ENCODE assay signal across 15 cellular contexts in the genomic region with DNA sequence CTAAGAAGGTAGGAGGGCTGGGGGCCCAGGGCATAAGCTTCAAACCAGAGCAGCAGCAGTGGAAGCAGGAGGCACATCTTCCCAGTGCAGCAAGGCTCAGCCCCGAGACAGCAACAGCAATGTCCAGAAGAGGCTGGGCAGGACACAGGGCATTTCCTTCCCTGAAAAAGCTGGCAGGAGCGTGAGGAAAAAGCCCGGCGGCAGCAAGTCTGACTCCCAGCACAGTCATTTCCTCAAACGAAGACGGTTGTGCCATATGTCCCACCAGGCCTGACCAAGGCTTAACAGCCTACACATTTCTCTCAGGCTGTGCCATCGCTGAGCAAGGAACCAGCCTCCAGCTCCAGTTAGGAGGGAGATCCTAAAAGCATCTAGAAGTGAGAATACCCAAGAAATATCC.
"Had no signal": no experiment of that assay in that cellular context is flagged by ENCODE, and none has a peak within 500 bp of the region (broad histone marks: within the 10 kb centered on the region; RNA-seq: fewer than 3 reads in every experiment).

No MANE protein-coding gene starts in this region.

- H3K27me3 ChIP-seq: body of pancreas, gastroesophageal sphincter, heart left ventricle, pancreas had no signal

- H3K27ac ChIP-seq: body of pancreas, gastroesophageal sphincter, heart left ventricle, neutrophil, pancreas had no signal

- H3K36me3 ChIP-seq: gastroesophageal sphincter, heart left ventricle, neutrophil, pancreas had no signal

- ATAC-seq: activated T-helper 17 cell treated with anti-CD3 and anti-CD28 coated beads, Interleukin-2, amount 50 U/mL, for 72 hours; body of pancreas; gastroesophageal sphincter; natural killer cell; pancreas; stimulated activated naive B cell treated with anti-CD40 and anti-IgM and Interleukin-4, amounts not matched to agents 10 μg/mL and 1 μg/mL and 100 μg/mL, for 72 hours had no signal

- H3K4me3 ChIP-seq: body of pancreas, gastroesophageal sphincter, heart left ventricle, pancreas had no signal

- H3K4me1 Mint-ChIP-seq: activated CD4-positive, alpha-beta memory T cell treated with anti-CD3 and anti-CD28 coated beads, Interleukin-2, amount 10 ng/mL, durations not matched to agents 7 days and 5 days; activated T-helper 17 cell treated with anti-CD3 and anti-CD28 coated beads, Interleukin-2, amount 50 U/mL, for 72 hours; natural killer cell; stimulated activated naive B cell treated with anti-CD40 and anti-IgM and Interleukin-4, amounts not matched to agents 10 μg/mL and 1 μg/mL and 100 μg/mL, for 72 hours had no signal

- H3K4me1 ChIP-seq: body of pancreas, pancreas had no signal

- H3K36me3 Mint-ChIP-seq: natural killer cell had no signal

- DNase-seq: activated CD4-positive, alpha-beta memory T cell treated with anti-CD3 and anti-CD28 coated beads, Interleukin-2, amount 10 ng/mL, durations not matched to agents 7 days and 5 days; activated CD4-positive, alpha-beta T cell treated with anti-CD3 and anti-CD28 coated beads for 48 hours; activated CD4-positive, CD25-positive, alpha-beta regulatory T cell; activated naive CD4-positive, alpha-beta T cell; activated T-cell treated with anti-CD3 and anti-CD28 coated beads, Interleukin-2, amount 50 U/mL, for 1 hour; body of pancreas; caudate nucleus; heart left ventricle; natural killer cell; pancreas; stimulated activated naive B cell treated with anti-CD40 and anti-IgM and Interleukin-4, amounts not matched to agents 10 μg/mL and 1 μg/mL and 100 μg/mL, for 72 hours had no signal

- H3K9me3 Mint-ChIP-seq: activated CD4-positive, alpha-beta memory T cell treated with anti-CD3 and anti-CD28 coated beads, Interleukin-2, amount 10 ng/mL, durations not matched to agents 7 days and 5 days; activated T-helper 17 cell treated with anti-CD3 and anti-CD28 coated beads, Interleukin-2, amount 50 U/mL, for 72 hours; T-helper 2 cell treated with Interferon-gamma antibody and Interleukin-4, amounts not matched to agents 5 μg/mL and 100 μg/mL, for 36 hours had no signal

- H3K4me3 Mint-ChIP-seq: activated CD4-positive, alpha-beta memory T cell treated with anti-CD3 and anti-CD28 coated beads, Interleukin-2, amount 10 ng/mL, durations not matched to agents 7 days and 5 days; activated T-helper 17 cell treated with anti-CD3 and anti-CD28 coated beads, Interleukin-2, amount 50 U/mL, for 72 hours; natural killer cell; stimulated activated naive B cell treated with anti-CD40 and anti-IgM and Interleukin-4, amounts not matched to agents 10 μg/mL and 1 μg/mL and 100 μg/mL, for 72 hours; T-helper 2 cell treated with Interferon-gamma antibody and Interleukin-4, amounts not matched to agents 5 μg/mL and 100 μg/mL, for 36 hours had no signal

- H3K27ac Mint-ChIP-seq: activated CD4-positive, alpha-beta memory T cell treated with anti-CD3 and anti-CD28 coated beads, Interleukin-2, amount 10 ng/mL, durations not matched to agents 7 days and 5 days; activated T-helper 17 cell treated with anti-CD3 and anti-CD28 coated beads, Interleukin-2, amount 50 U/mL, for 72 hours; natural killer cell; stimulated activated naive B cell treated with anti-CD40 and anti-IgM and Interleukin-4, amounts not matched to agents 10 μg/mL and 1 μg/mL and 100 μg/mL, for 72 hours; T-helper 2 cell treated with Interferon-gamma antibody and Interleukin-4, amounts not matched to agents 5 μg/mL and 100 μg/mL, for 36 hours had no signal

- H3K9me3 ChIP-seq: neutrophil, pancreas had no signal
